Comparison of ENCODE assay signal across 1 cellular context in the genomic region with DNA sequence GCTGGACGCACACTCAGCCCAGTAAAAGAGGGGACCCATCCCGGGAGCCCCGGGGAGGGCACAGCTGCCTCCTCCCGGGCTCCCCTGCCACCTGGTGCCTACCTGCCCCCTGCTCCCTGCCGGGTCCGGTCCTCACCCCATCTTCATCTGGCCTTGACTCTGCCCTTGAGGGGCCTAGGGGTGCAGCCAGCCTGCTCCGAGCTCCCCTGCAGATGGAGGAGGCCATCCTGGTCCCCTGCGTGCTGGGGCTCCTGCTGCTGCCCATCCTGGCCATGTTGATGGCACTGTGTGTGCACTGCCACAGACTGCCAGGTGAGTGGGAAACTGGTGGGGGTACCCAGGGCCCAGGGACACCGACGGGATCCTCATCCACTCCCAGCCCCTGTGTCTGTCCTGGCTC.
TF ChIP-seq lines count a peak whose summit lies in the region.

No MANE protein-coding gene starts in this region.

TF ChIP-seq in HepG2, 621 proteins besides CTCF, POLR2A, EP300 and RAD21:
- TF ChIP-seq GTF3A (CRISPR knock-in tag; conservative IDR thresholded peaks at IDR 0.05) = no peak
- TF ChIP-seq, protein P1, sequence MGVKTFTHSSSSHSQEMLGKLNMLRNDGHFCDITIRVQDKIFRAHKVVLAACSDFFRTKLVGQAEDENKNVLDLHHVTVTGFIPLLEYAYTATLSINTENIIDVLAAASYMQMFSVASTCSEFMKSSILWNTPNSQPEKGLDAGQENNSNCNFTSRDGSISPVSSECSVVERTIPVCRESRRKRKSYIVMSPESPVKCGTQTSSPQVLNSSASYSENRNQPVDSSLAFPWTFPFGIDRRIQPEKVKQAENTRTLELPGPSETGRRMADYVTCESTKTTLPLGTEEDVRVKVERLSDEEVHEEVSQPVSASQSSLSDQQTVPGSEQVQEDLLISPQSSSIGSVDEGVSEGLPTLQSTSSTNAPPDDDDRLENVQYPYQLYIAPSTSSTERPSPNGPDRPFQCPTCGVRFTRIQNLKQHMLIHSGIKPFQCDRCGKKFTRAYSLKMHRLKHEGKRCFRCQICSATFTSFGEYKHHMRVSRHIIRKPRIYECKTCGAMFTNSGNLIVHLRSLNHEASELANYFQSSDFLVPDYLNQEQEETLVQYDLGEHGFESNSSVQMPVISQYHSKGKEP (CRISPR knock-in tag; IDR thresholded peaks at IDR 0.05) = no peak
- TF ChIP-seq, protein P2, sequence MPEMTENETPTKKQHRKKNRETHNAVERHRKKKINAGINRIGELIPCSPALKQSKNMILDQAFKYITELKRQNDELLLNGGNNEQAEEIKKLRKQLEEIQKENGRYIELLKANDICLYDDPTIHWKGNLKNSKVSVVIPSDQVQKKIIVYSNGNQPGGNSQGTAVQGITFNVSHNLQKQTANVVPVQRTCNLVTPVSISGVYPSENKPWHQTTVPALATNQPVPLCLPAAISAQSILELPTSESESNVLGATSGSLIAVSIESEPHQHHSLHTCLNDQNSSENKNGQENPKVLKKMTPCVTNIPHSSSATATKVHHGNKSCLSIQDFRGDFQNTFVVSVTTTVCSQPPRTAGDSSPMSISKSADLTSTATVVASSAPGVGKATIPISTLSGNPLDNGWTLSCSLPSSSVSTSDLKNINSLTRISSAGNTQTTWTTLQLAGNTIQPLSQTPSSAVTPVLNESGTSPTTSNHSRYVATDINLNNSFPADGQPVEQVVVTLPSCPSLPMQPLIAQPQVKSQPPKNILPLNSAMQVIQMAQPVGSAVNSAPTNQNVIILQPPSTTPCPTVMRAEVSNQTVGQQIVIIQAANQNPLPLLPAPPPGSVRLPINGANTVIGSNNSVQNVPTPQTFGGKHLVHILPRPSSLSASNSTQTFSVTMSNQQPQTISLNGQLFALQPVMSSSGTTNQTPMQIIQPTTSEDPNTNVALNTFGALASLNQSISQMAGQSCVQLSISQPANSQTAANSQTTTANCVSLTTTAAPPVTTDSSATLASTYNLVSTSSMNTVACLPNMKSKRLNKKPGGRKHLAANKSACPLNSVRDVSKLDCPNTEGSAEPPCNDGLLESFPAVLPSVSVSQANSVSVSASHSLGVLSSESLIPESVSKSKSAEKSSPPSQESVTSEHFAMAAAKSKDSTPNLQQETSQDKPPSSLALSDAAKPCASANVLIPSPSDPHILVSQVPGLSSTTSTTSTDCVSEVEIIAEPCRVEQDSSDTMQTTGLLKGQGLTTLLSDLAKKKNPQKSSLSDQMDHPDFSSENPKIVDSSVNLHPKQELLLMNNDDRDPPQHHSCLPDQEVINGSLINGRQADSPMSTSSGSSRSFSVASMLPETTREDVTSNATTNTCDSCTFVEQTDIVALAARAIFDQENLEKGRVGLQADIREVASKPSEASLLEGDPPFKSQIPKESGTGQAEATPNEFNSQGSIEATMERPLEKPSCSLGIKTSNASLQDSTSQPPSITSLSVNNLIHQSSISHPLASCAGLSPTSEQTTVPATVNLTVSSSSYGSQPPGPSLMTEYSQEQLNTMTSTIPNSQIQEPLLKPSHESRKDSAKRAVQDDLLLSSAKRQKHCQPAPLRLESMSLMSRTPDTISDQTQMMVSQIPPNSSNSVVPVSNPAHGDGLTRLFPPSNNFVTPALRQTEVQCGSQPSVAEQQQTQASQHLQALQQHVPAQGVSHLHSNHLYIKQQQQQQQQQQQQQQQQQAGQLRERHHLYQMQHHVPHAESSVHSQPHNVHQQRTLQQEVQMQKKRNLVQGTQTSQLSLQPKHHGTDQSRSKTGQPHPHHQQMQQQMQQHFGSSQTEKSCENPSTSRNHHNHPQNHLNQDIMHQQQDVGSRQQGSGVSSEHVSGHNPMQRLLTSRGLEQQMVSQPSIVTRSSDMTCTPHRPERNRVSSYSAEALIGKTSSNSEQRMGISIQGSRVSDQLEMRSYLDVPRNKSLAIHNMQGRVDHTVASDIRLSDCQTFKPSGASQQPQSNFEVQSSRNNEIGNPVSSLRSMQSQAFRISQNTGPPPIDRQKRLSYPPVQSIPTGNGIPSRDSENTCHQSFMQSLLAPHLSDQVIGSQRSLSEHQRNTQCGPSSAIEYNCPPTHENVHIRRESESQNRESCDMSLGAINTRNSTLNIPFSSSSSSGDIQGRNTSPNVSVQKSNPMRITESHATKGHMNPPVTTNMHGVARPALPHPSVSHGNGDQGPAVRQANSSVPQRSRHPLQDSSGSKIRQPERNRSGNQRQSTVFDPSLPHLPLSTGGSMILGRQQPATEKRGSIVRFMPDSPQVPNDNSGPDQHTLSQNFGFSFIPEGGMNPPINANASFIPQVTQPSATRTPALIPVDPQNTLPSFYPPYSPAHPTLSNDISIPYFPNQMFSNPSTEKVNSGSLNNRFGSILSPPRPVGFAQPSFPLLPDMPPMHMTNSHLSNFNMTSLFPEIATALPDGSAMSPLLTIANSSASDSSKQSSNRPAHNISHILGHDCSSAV (CRISPR knock-in tag; IDR thresholded peaks at IDR 0.05; ENCODE audit: borderline replicate concordance) = no peak
- TF ChIP-seq ZNF605 (CRISPR knock-in tag; IDR thresholded peaks at IDR 0.05) = no peak
- no peak for TF ChIP-seq POLR2G (IDR thresholded peaks at IDR 0.05; ENCODE audit: low read depth, low read length)
- no peak for TF ChIP-seq REPIN1 (CRISPR knock-in tag; IDR thresholded peaks at IDR 0.05; ENCODE audit: borderline replicate concordance, low read depth)
TF ChIP-seq in HepG2: peak in this region for 0.
